17 cellular contexts compared by ENCODE assay signal in the genomic region with DNA sequence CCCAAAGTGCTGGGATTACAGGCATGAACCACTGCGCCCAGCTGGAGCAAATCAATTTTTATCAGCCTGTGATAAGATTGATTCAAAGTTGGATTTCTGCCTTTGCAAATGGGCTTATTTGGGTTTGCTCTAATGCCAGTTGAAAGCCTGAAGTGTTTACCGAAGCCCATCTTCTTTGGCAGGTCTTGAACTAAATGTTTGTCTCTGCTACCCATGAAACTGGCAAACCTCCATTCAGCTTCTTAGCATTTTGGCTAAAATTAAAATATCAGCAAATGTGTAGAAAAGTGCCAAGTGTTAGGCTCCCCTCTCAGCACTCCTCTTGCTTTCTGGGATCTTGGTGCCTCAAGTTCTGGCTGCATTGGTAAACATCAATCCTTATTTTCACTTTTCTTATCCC.
"Had no signal": no experiment of that assay in that cellular context is flagged by ENCODE, and none has a peak within 500 bp of the region (broad histone marks: within the 10 kb centered on the region; RNA-seq: fewer than 3 reads in every experiment).

No MANE protein-coding gene starts in this region.

- H3K27me3 ChIP-seq: colonic mucosa, heart right ventricle, neural progenitor cell, ovary, right lobe of liver, tibial artery, upper lobe of left lung, uterus had no signal

- H3K9me3 ChIP-seq: colonic mucosa, heart right ventricle, ovary, prostate gland, right lobe of liver, upper lobe of left lung, uterus had no signal

- DNase-seq: colonic mucosa; effector CD4-positive, alpha-beta T cell; endodermal cell; erythroblast; heart right ventricle; ovary; retina; right lobe of liver; stimulated activated CD4-positive, alpha-beta T cell treated with anti-CD3 and anti-CD28 coated beads, Interleukin-4, amount 100 ng/mL, for 1 hour; stimulated activated CD8-positive, alpha-beta memory T cell treated with anti-CD3 and anti-CD28 coated beads, Interleukin-4, amount 100 ng/mL, for 48 hours; tibial artery; upper lobe of left lung; uterus had no signal

- H3K36me3 ChIP-seq: colonic mucosa, heart right ventricle, neural progenitor cell, ovary, prostate gland, right lobe of liver, tibial artery, upper lobe of left lung, uterus had no signal

- H3K4me3 ChIP-seq: colonic mucosa, heart right ventricle, neural progenitor cell, ovary, prostate gland, right lobe of liver, tibial artery, upper lobe of left lung, uterus had no signal

- H3K4me1 ChIP-seq: colonic mucosa, heart right ventricle, neural progenitor cell, prostate gland, right lobe of liver, tibial artery, upper lobe of left lung, uterus had no signal

- H3K27ac ChIP-seq: colonic mucosa, heart right ventricle, neural progenitor cell, ovary, prostate gland, right lobe of liver, tibial artery, upper lobe of left lung, uterus had no signal

- ATAC-seq: heart right ventricle; natural killer cell treated with Interleukin-12 subunit alpha and Interleukin-12 subunit beta and Interleukin-15 and Interleukin-18, amount 100 ng/mL, for 72 hours; right lobe of liver; stimulated activated effector memory CD8-positive, alpha-beta T cell treated with anti-CD3 and anti-CD28 coated beads, Interleukin-12 subunit alpha, Interleukin-12 subunit beta, amount 100 ng/mL, for 72 hours had no signal
